Comparison of ENCODE assay signal across 13 cellular contexts in genomic region chr14:52919971-52920370, GRCh38. TPM values are rescaled to one million over a fixed set of nuclear protein-coding genes. Genes with fewer than 3 reads are reported as not detected.
DNase-seq lines count a peak whose midpoint lies in the region; ATAC-seq and TF ChIP-seq lines count a peak whose summit lies in the region.
"Had no signal": no experiment of that assay in that cellular context is flagged by ENCODE, and none has a peak within 500 bp of the region (broad histone marks: within the 10 kb centered on the region; RNA-seq: fewer than 3 reads in every experiment).

No MANE protein-coding gene starts in this region.

- ATAC-seq in right cardiac atrium: no peak
- peak; percentile 68 for ATAC-seq in mucosa of descending colon
- ATAC-seq in aorta (ENCODE audit: low FRiP score): peak; percentile 17
- ATAC-seq: left ventricle myocardium superior had no signal

- peaks cover 96% of the 10 kb centered on the region for H3K4me1 Mint-ChIP-seq in chondrocyte (ENCODE audit: low read depth)

- peaks cover 10% of the 10 kb centered on the region for H3K36me3 ChIP-seq in left ventricle myocardium inferior
- no peaks in the 10 kb centered on the region for H3K36me3 ChIP-seq in mucosa of descending colon (ENCODE audit: low read depth)
- no peaks in the 10 kb centered on the region for H3K36me3 ChIP-seq in aorta (ENCODE audit: control insufficient read depth in 1 of 2, insufficient read depth in 2 of 2, low read length in 1 of 2)

- no peak for TF ChIP-seq CTCF in left ventricle myocardium inferior (IDR thresholded peaks at IDR 0.05; ENCODE audit: borderline replicate concordance)
- TF ChIP-seq CTCF in chondrocyte (IDR thresholded peaks at IDR 0.05): no peak
- TF ChIP-seq CTCF in mucosa of descending colon (IDR thresholded peaks at IDR 0.05): no peak

- DNase-seq in left ventricle myocardium inferior (no peak), right cardiac atrium (no peak), chondrocyte (ENCODE audit: low spot score) (no peak), mucosa of descending colon (no peak), aorta (no peak), midbrain (lab: John Stamatoyannopoulos, UW) (no peak), T1000 (lab: John Stamatoyannopoulos, UW) (no peak)
- DNase-seq in stimulated activated naive CD4-positive, alpha-beta T cell treated with Interleukin-2 at 50 U/mL for 16 hours (lab: John Stamatoyannopoulos, UW): no peak
- DNase-seq: central memory CD4-positive, alpha-beta T cell; GF-D8; left ventricle myocardium superior; SHP77 treated with DMSO at 0.1 percent for 48 hours; stimulated activated CD4-positive, alpha-beta T cell treated with anti-CD3 and anti-CD28 coated beads, Interleukin-4, amount 100 ng/mL, for 1 hour had no signal

- no peaks in the 10 kb centered on the region for H3K27me3 Mint-ChIP-seq in chondrocyte (ENCODE audit: low read depth)

- intact Hi-C loops in left ventricle myocardium inferior (cut with micrococcal nuclease) (no loop called here), right cardiac atrium (cut with DNase I) (loop anchor here in 1 of 4 donors (2.0 kb wide), 1 partner anchor 19 kb away; no protein-coding TSS in a partner anchor), mucosa of descending colon (cut with DNase I, micrococcal nuclease) (no loop called here), aorta (cut with DNase I) (loop anchor here in 1 of 2 donors (5.0 kb wide), 1 partner anchor 38 kb away; no protein-coding TSS in a partner anchor)

- H3K27ac ChIP-seq in left ventricle myocardium inferior (replicated peaks) (peak overlapping the region; percentile 45), right cardiac atrium (ENCODE audit: low read length) (no peak overlapping the region), aorta (ENCODE audit: low read depth in 1 of 2, low read length in 2 of 2) (peak overlapping the region in 1 of 2 donors; percentile 21)

- no peaks in the 10 kb centered on the region for H3K27me3 ChIP-seq in left ventricle myocardium inferior (ENCODE audit: low read depth)
- no peaks in the 10 kb centered on the region for H3K27me3 ChIP-seq in right cardiac atrium (ENCODE audit: control insufficient read depth, insufficient read depth)
- H3K27me3 ChIP-seq in aorta (ENCODE audit: control insufficient read depth in 1 of 2, insufficient read depth in 2 of 2, low read length in 1 of 2): no peaks in the 10 kb centered on the region

- H3K4me3 Mint-ChIP-seq in chondrocyte (ENCODE audit: unreplicated experiment): no peak overlapping the region

- H3K9me3 Mint-ChIP-seq in chondrocyte (ENCODE audit: low read depth): no peaks in the 10 kb centered on the region

- H3K4me1 ChIP-seq in left ventricle myocardium inferior (peaks cover 78% of the 10 kb centered on the region), right cardiac atrium (ENCODE audit: control insufficient read depth, insufficient read depth, low read length) (peaks cover 10% of the 10 kb centered on the region), mucosa of descending colon (ENCODE audit: low read depth) (peaks cover 19% of the 10 kb centered on the region), aorta (ENCODE audit: control insufficient read depth in 1 of 2, insufficient read depth in 2 of 2, low read length in 2 of 2) (peaks cover 14 to 22% of the 10 kb centered on the region in 2 donors)

- H3K4me3 ChIP-seq in left ventricle myocardium inferior: no peak overlapping the region
- H3K4me3 ChIP-seq in right cardiac atrium (ENCODE audit: low read length): no peak overlapping the region
- no peak overlapping the region for H3K4me3 ChIP-seq in mucosa of descending colon
- H3K4me3 ChIP-seq in aorta (ENCODE audit: low read length in 2 of 2): no peak overlapping the region

- WGBS in right cardiac atrium: 45% methylated on average over 3 of the region's 3 CpGs
- 4% methylated on average over 3 of the region's 3 CpGs for WGBS in aorta, 2 donors

- H3K36me3 Mint-ChIP-seq in chondrocyte (ENCODE audit: low read depth): peaks cover 14% of the 10 kb centered on the region

- H3K27ac Mint-ChIP-seq in chondrocyte (ENCODE audit: unreplicated experiment): peak overlapping the region; percentile 95

- H3K9me3 ChIP-seq in left ventricle myocardium inferior (replicated peaks) (no peaks in the 10 kb centered on the region), right cardiac atrium (ENCODE audit: control insufficient read depth, low read length) (no peaks in the 10 kb centered on the region), mucosa of descending colon (no peaks in the 10 kb centered on the region), aorta (ENCODE audit: control insufficient read depth, low read length) (no peaks in the 10 kb centered on the region)

RNA-seq across cellular contexts. Expression of gene FERMT2, which starts 30.9 kb away (rescaled TPM):
- 91.9 TPM for total RNA-seq in left ventricle myocardium inferior
- 100 to 1,000 TPM; 102 to 180 (median 117) TPM for total RNA-seq in right cardiac atrium
- polyA plus RNA-seq in right cardiac atrium: 48.8 TPM
- total RNA-seq in chondrocyte: 423 to 518 TPM (median 494 TPM) in 3 replicates
- total RNA-seq in mucosa of descending colon: 100 to 1,000 TPM in 1 of 3 donors, 10 to 100 TPM in 1, 1 to 10 TPM in 1; 6.9 to 228 (median 22.9) TPM
- total RNA-seq in aorta: 100 to 1,000 TPM; 205 to 310 TPM
- polyA plus RNA-seq in aorta: 100 to 1,000 TPM in 1 of 2 donors, 10 to 100 TPM in 1; 63.0 to 120 TPM

Comparison
In these comparisons a context has a peak if more than half of its experiments do, and no peak if none do; other contexts are left out.
1. ATAC-seq: peak in mucosa of descending colon (single experiment) and aorta (single experiment); none in right cardiac atrium (0 of 2).